In the genomic region with DNA sequence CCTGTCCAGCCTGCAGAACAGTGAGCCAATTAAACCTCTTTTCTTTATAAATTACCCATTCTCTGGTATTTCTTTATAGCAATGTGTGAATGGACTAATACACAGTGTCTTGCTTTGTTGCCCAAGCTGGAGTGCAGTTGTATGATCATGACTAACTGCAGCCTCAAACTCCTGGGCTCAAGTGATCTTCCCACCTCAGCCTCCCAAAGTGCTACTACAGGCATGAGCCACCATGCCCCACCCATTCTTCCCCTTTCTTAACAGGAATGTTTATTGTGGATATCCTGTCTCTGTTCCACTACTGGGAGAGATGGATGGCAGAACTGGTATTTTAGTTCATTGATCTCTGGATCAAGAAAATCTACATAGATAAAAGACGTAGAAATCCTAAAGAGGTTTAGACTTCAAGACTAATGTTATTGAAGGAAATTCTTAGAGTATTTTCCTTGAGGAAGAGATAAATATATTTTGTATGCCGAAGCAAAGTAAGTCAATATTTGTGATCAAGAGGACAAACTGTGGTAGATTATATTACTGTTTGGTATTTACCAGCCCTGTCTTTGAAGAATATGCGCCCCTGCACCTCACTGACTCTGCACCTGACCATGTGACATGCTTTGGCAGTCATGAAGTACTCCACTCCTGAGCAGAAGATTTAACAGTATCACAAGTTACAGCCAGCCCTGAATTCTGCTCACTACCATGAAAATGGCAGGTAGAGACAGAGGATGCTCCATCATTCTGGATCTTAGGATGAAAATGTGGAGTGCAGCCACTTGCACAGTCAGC, we compare ENCODE assay signal across 1 cellular context.
TF ChIP-seq lines count a peak whose summit lies in the region.

No MANE protein-coding gene starts in this region.

TF ChIP-seq in endothelial cell of umbilical vein, 7 proteins besides CTCF, POLR2A, EP300 and RAD21:
- no peak for TF ChIP-seq EZH2 (IDR thresholded peaks at IDR 0.05; ENCODE audit: borderline replicate concordance, low read depth, low read length, severe bottlenecking)
- TF ChIP-seq JUN (IDR thresholded peaks at IDR 0.05; ENCODE audit: borderline replicate concordance, insufficient read depth, insufficient read length, low read depth), result no peak
